10 cellular contexts compared by ENCODE assay signal in genomic region chr2:230130668-230131364, GRCh38.
DNase-seq lines count a peak whose midpoint lies in the region; ATAC-seq and TF ChIP-seq lines count a peak whose summit lies in the region.
"Had no signal": no experiment of that assay in that cellular context is flagged by ENCODE, and none has a peak within 500 bp of the region (broad histone marks: within the 10 kb centered on the region; RNA-seq: fewer than 3 reads in every experiment).

No MANE protein-coding gene starts in this region.

- peaks cover 0 to 5% of the 10 kb centered on the region in 2 donors for H3K27me3 Mint-ChIP-seq in natural killer cell treated with Interleukin-12 subunit alpha and Interleukin-12 subunit beta and Interleukin-15 and Interleukin-18, amount 100 ng/mL, for 72 hours

- no peaks in the 10 kb centered on the region for H3K36me3 ChIP-seq in colonic mucosa
- no peaks in the 10 kb centered on the region for H3K36me3 ChIP-seq in left lung
- no peaks in the 10 kb centered on the region for H3K36me3 ChIP-seq in thyroid gland

- no peaks in the 10 kb centered on the region for H3K27me3 ChIP-seq in colonic mucosa
- no peaks in the 10 kb centered on the region for H3K27me3 ChIP-seq in left lung
- H3K27me3 ChIP-seq in thyroid gland: no peaks in the 10 kb centered on the region

- H3K4me3 Mint-ChIP-seq in natural killer cell treated with Interleukin-12 subunit alpha and Interleukin-12 subunit beta and Interleukin-15 and Interleukin-18, amount 100 ng/mL, for 72 hours: no peak overlapping the region
- H3K4me3 Mint-ChIP-seq: natural killer cell had no signal

- TF ChIP-seq POLR2A in thyroid gland (IDR thresholded peaks at IDR 0.05): no peak

- peak overlapping the region; percentile 11 for H3K27ac ChIP-seq in colonic mucosa
- H3K27ac ChIP-seq in left lung: peak overlapping the region; percentile 74 to 80
- H3K27ac ChIP-seq in thyroid gland: peak overlapping the region; percentile 53 to 68 (median 67)

- peaks cover 3 to 4% of the 10 kb centered on the region in 2 donors for H3K4me1 Mint-ChIP-seq in natural killer cell treated with Interleukin-12 subunit alpha and Interleukin-12 subunit beta and Interleukin-15 and Interleukin-18, amount 100 ng/mL, for 72 hours (ENCODE audit: low read depth in 2 of 2)

- H3K9me3 Mint-ChIP-seq in natural killer cell treated with Interleukin-12 subunit alpha and Interleukin-12 subunit beta and Interleukin-15 and Interleukin-18, amount 100 ng/mL, for 72 hours: peaks cover 3% of the 10 kb centered on the region

- H3K4me1 ChIP-seq in colonic mucosa (no peaks in the 10 kb centered on the region), left lung (peaks cover 5 to 36% of the 10 kb centered on the region in 2 donors), thyroid gland (no peaks in the 10 kb centered on the region)

- H3K9me3 ChIP-seq in colonic mucosa (no peaks in the 10 kb centered on the region), left lung (peaks cover 0 to 13% of the 10 kb centered on the region in 2 donors), thyroid gland (no peaks in the 10 kb centered on the region)

- no peaks in the 10 kb centered on the region for H3K36me3 Mint-ChIP-seq in natural killer cell treated with Interleukin-12 subunit alpha and Interleukin-12 subunit beta and Interleukin-15 and Interleukin-18, amount 100 ng/mL, for 72 hours
- H3K36me3 Mint-ChIP-seq: natural killer cell had no signal

- intact Hi-C loops in colonic mucosa (cut with DNase I) (no loop called here), left lung (cut with DNase I) (no loop called here), thyroid gland (cut with DNase I) (no loop called here)

- H3K27ac Mint-ChIP-seq in natural killer cell treated with Interleukin-12 subunit alpha and Interleukin-12 subunit beta and Interleukin-15 and Interleukin-18, amount 100 ng/mL, for 72 hours: no peak overlapping the region
- H3K27ac Mint-ChIP-seq: natural killer cell had no signal

- 57 to 64% methylated on average over 11 of the region's 11 CpGs for WGBS in thyroid gland, 2 donors

- TF ChIP-seq CTCF in colonic mucosa (IDR thresholded peaks at IDR 0.05) (no peak), left lung (IDR thresholded peaks at IDR 0.05) (no peak), thyroid gland (IDR thresholded peaks at IDR 0.05) (no peak)

- H3K4me3 ChIP-seq in colonic mucosa (no peak overlapping the region), left lung (no peak overlapping the region), thyroid gland (replicated peaks in 1 of 3) (no peak overlapping the region)

- DNase-seq in HT-29 (ENCODE audit: low spot score) (peak; percentile 67), colonic mucosa (peak; percentile 38), left lung (peak in 1 of 2 donors; percentile 62), thyroid gland (peak; percentile 14 to 16), NCI-H2196 (lab: John Stamatoyannopoulos, UW; ENCODE audit: unreplicated experiment) (no peak)
- DNase-seq in central memory CD4-positive, alpha-beta T cell: no peak
- DNase-seq in natural killer cell treated with Interleukin-12 subunit alpha and Interleukin-12 subunit beta and Interleukin-15 and Interleukin-18, amount 100 ng/mL, for 72 hours (ENCODE audit: low spot score): no peak
- DNase-seq: natural killer cell, NCI-H2081 had no signal

- ATAC-seq in left lung (peak; percentile 84), GM18511 (IDR thresholded peaks at IDR 0.05; ENCODE audit: unreplicated experiment) (no peak)
- ATAC-seq in natural killer cell treated with Interleukin-12 subunit alpha and Interleukin-12 subunit beta and Interleukin-15 and Interleukin-18, amount 100 ng/mL, for 72 hours: no peak
- ATAC-seq: natural killer cell had no signal

- H3K9ac ChIP-seq in colonic mucosa (ENCODE audit: low read depth in 2 of 2, low read length in 2 of 2): no peak overlapping the region

Comparison
In these comparisons a context has a peak if more than half of its experiments do, and no peak if none do; other contexts are left out.
1. DNase-seq: peak in HT-29 (single experiment), colonic mucosa (single experiment) and thyroid gland (2 of 2); none in central memory CD4-positive, alpha-beta T cell (single experiment), NCI-H2196 (single experiment) and natural killer cell treated with Interleukin-12 subunit alpha and Interleukin-12 subunit beta and Interleukin-15 and Interleukin-18, amount 100 ng/mL, for 72 hours (single experiment).
2. H3K27ac ChIP-seq: peak in every context shown above with its lines; median percentile 77 in left lung; 67 in thyroid gland; 11 in colonic mucosa.